8 cellular contexts compared by ENCODE assay signal in the genomic region with DNA sequence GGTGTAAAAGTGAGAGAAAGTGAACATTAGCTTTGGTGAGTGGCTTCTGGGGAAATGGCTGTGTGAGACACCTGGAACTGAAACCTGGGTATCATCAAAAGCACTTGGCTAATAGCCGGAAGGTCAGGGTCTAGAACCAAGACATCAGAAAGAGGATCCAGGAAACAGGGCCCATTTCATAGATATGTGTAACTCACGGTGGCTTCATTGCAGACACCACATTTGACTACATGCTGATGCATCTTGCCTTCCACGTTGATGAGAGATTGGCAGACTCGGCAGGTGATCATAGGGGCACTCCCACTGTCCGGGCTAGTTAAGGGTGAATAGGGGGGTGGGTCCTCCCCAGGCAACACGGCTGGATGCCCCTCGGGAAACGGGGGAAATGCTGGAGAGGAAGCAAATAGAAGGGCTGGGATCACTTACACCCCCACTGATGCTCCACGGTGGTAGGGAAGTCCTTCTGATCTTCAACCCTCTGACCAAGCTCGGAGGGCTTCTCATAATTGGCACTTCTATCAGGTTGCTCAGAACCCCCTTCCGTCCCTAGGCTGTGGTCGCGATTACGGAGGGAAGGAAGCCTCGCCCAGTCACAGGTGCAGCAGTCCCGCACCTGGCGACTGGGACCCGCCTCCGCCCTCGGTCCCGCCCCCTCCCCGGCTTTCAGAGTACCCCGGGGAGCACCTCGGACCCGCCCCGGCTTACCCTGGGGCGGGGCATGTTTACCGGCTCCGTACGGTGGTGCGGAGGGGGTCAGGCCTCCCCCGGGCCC. TPM values are rescaled to one million over a fixed set of nuclear protein-coding genes. Genes with fewer than 3 reads are reported as not detected.
DNase-seq lines count a peak whose midpoint lies in the region; ATAC-seq and TF ChIP-seq lines count a peak whose summit lies in the region.

No MANE protein-coding gene starts in this region.

- H3K4me3 Mint-ChIP-seq in CD4-positive, alpha-beta T cell = peak overlapping the region; percentile 95

- intact Hi-C loops in CD4-positive, alpha-beta T cell (cut with DNase I, micrococcal nuclease) = loop anchor here in 1 of 2 experiments (1.0 to 10.0 kb wide), 4 partner anchors 17 to 624 kb away; partner anchors contain the start of genes PARP2 and RNASE4

- H3K4me1 ChIP-seq in fibroblast of lung (ENCODE audit: control insufficient read depth, extremely low read depth, insufficient read depth, low read length) = peaks cover 7% of the 10 kb centered on the region
- peaks cover 26% of the 10 kb centered on the region for H3K4me1 ChIP-seq in osteoblast (ENCODE audit: insufficient read depth, low read length)

- H2AFZ ChIP-seq in fibroblast of lung (ENCODE audit: low read length) (no peak overlapping the region), osteoblast (ENCODE audit: low read length) (peak overlapping the region; percentile 31)

- CTCF ChIA-PET in CD4-positive, alpha-beta T cell (lab: Charles Lee) = no interaction called here

- POLR2A ChIA-PET in CD4-positive, alpha-beta T cell (lab: Charles Lee) = interaction anchor here (0.8 to 2.7 kb wide), 18 partner anchors 11 to 409 kb away, joined by 3 to 43 read pairs (median 8); partner anchors contain the start of genes PARP2, PNP, RNASE4 and TEP1

- ATAC-seq in CD4-positive, alpha-beta T cell (ENCODE audit: poor library complexity) = peak; percentile 30
- ATAC-seq in GM21737 (IDR thresholded peaks at IDR 0.05; ENCODE audit: unreplicated experiment) (peak; percentile 13), HG03571 (IDR thresholded peaks at IDR 0.05; ENCODE audit: unreplicated experiment) (no peak)

- H3K9me3 Mint-ChIP-seq in CD4-positive, alpha-beta T cell = no peaks in the 10 kb centered on the region

- no peaks in the 10 kb centered on the region for H4K20me1 ChIP-seq in fibroblast of lung (ENCODE audit: control insufficient read depth, extremely low read depth, insufficient read depth, low read length)
- H4K20me1 ChIP-seq in osteoblast (ENCODE audit: insufficient read depth, low read length) = peaks cover 9% of the 10 kb centered on the region

- H3K9ac ChIP-seq in fibroblast of lung (ENCODE audit: insufficient read depth, low read length) = peak overlapping the region; percentile 91

- H3K4me1 Mint-ChIP-seq in CD4-positive, alpha-beta T cell (ENCODE audit: low read depth) = peaks cover 26% of the 10 kb centered on the region

- H3K27me3 ChIP-seq in CD4-positive, alpha-beta T cell (ENCODE audit: control insufficient read depth, insufficient read depth, low read length) = no peaks in the 10 kb centered on the region
- H3K27me3 ChIP-seq in fibroblast of lung (ENCODE audit: control insufficient read depth, insufficient read depth, low read length) = no peaks in the 10 kb centered on the region
- H3K27me3 ChIP-seq in osteoblast (ENCODE audit: insufficient read depth, low read length) = peaks cover under 1% of the 10 kb centered on the region

- H3K36me3 Mint-ChIP-seq in CD4-positive, alpha-beta T cell (ENCODE audit: low read depth) = peaks cover 31% of the 10 kb centered on the region

- no peak for TF ChIP-seq CTCF in CD4-positive, alpha-beta T cell (IDR thresholded peaks at IDR 0.05)
- no peak for TF ChIP-seq CTCF in fibroblast of lung (conservative IDR thresholded peaks at IDR 0.05 in 1 of 2, IDR thresholded peaks at IDR 0.05 in 1 of 2; ENCODE audit: low read depth in 1 of 2, low read length in 2 of 2)
- no peak for TF ChIP-seq CTCF in osteoblast (IDR thresholded peaks at IDR 0.05; ENCODE audit: extremely low read depth, low read depth, low read length)

- H3K4me3 ChIP-seq in fibroblast of lung (replicated peaks in 1 of 4; ENCODE audit: control extremely low read depth in 1 of 4, insufficient read depth in 1 of 4, low read depth in 3 of 4, low read length in 4 of 4) (peak overlapping the region; percentile 72 to 97 (median 84)), osteoblast (ENCODE audit: insufficient read depth, low read length) (peak overlapping the region; percentile 88)

- peak; percentile 42 to 80 (median 56) for DNase-seq in CD4-positive, alpha-beta T cell
- DNase-seq in NCI-H2081 treated with DMSO at 0.1 percent for 48 hours (lab: John Stamatoyannopoulos, UW) = peak; percentile 1
- peak; percentile 21 for DNase-seq in activated T-cell treated with anti-CD3 and anti-CD28 coated beads for 48 hours (ENCODE audit: low read depth)
- no peak for DNase-seq in fibroblast of lung (ENCODE audit: low read depth in 2 of 2)
- DNase-seq in osteoblast (ENCODE audit: insufficient read length, low spot score, missing footprints) = peak; percentile 80
- DNase-seq in T1000 (lab: John Stamatoyannopoulos, UW) = no peak

- H3K27ac Mint-ChIP-seq in CD4-positive, alpha-beta T cell = peak overlapping the region; percentile 87

- peak overlapping the region; percentile 97 for H3K27ac ChIP-seq in CD4-positive, alpha-beta T cell (ENCODE audit: low read depth, low read length)
- H3K27ac ChIP-seq in fibroblast of lung (ENCODE audit: insufficient read depth, low read length) = peak overlapping the region; percentile 82
- peak overlapping the region; percentile 82 for H3K27ac ChIP-seq in osteoblast (ENCODE audit: low read depth, low read length)

- H3K79me2 ChIP-seq in fibroblast of lung (ENCODE audit: control insufficient read depth, insufficient read depth, low read length) (peaks cover 40% of the 10 kb centered on the region), osteoblast (ENCODE audit: insufficient read depth, low read length) (peaks cover 52% of the 10 kb centered on the region)

- H3K9me3 ChIP-seq in CD4-positive, alpha-beta T cell (ENCODE audit: control insufficient read depth, low read length) = no peaks in the 10 kb centered on the region
- H3K9me3 ChIP-seq in fibroblast of lung (ENCODE audit: control insufficient read depth, insufficient read depth, low read depth, low read length) = no peaks in the 10 kb centered on the region
- no peaks in the 10 kb centered on the region for H3K9me3 ChIP-seq in osteoblast (ENCODE audit: low read depth, low read length)

- H3K27me3 Mint-ChIP-seq in CD4-positive, alpha-beta T cell = no peaks in the 10 kb centered on the region

- H3K36me3 ChIP-seq in fibroblast of lung (ENCODE audit: control insufficient read depth, insufficient read depth, low read length) (peaks cover 17% of the 10 kb centered on the region), osteoblast (ENCODE audit: insufficient read depth, low read length) (peaks cover 37% of the 10 kb centered on the region)

- peak overlapping the region; percentile 96 for H3K4me2 ChIP-seq in fibroblast of lung (ENCODE audit: extremely low read depth, insufficient read depth, low read length)
- peak overlapping the region; percentile 98 for H3K4me2 ChIP-seq in osteoblast (ENCODE audit: insufficient read depth, low read length)

RNA-seq across cellular contexts. Expression of gene PIP4P1, which starts 0.6 kb away (rescaled TPM):
- 100 to 1,000 TPM in 1 of 2 experiments, 10 to 100 TPM in 1; 83.9 to 107 TPM for total RNA-seq in CD4-positive, alpha-beta T cell
- total RNA-seq in fibroblast of lung (24.7 and 30.9 TPM in 2 replicates), osteoblast (41.0 and 46.3 TPM in 2 replicates)
- polyA plus RNA-seq in fibroblast of lung = 34.9 and 39.5 TPM in 2 replicates
- polyA plus RNA-seq in fibroblast of lung (2012) = 26.1 and 30.6 TPM in 2 replicates
- 87.9 and 134 TPM in 2 replicates for polyA minus RNA-seq in fibroblast of lung (ENCODE audit: low replicate concordance)

RNA-seq across cellular contexts. Expression of gene APEX1, which starts 5.6 kb away (rescaled TPM):
- 100 to 1,000 TPM; 125 to 127 TPM for total RNA-seq in CD4-positive, alpha-beta T cell
- total RNA-seq in fibroblast of lung = 66.6 and 86.5 TPM in 2 replicates
- 187 and 278 TPM in 2 replicates for polyA plus RNA-seq in fibroblast of lung
- polyA plus RNA-seq in fibroblast of lung (2012) = 144 and 207 TPM in 2 replicates
- polyA minus RNA-seq in fibroblast of lung (ENCODE audit: low replicate concordance) = 298 and 504 TPM in 2 replicates
- total RNA-seq in osteoblast = 66.0 and 74.9 TPM in 2 replicates

RNA-seq across cellular contexts. Expression of gene OSGEP, which starts 6.0 kb away (rescaled TPM):
- 10 to 100 TPM; 49.2 to 52.9 TPM for total RNA-seq in CD4-positive, alpha-beta T cell
- total RNA-seq in fibroblast of lung (29.5 and 34.0 TPM in 2 replicates), osteoblast (36.8 and 47.8 TPM in 2 replicates)
- polyA plus RNA-seq in fibroblast of lung = 18.1 and 26.2 TPM in 2 replicates
- polyA plus RNA-seq in fibroblast of lung (2012) = 13.1 and 20.6 TPM in 2 replicates
- polyA minus RNA-seq in fibroblast of lung (ENCODE audit: low replicate concordance) = 18.8 and 66.0 TPM in 2 replicates

RNA-seq across cellular contexts. Expression of gene PNP, which starts 8.6 kb away (rescaled TPM):
- total RNA-seq in CD4-positive, alpha-beta T cell = 10 to 100 TPM; 73.6 to 77.2 TPM
- total RNA-seq in fibroblast of lung = 4.4 and 6.9 TPM in 2 replicates
- polyA plus RNA-seq in fibroblast of lung = 25.7 and 54.5 TPM in 2 replicates
- polyA plus RNA-seq in fibroblast of lung (2012) = 15.4 and 34.3 TPM in 2 replicates
- 8.8 and 24.2 TPM in 2 replicates for polyA minus RNA-seq in fibroblast of lung (ENCODE audit: low replicate concordance)
- total RNA-seq in osteoblast = 27.7 and 29.7 TPM in 2 replicates

RNA-seq across cellular contexts. Expression of gene KLHL33, which starts 24.7 kb away (rescaled TPM):
- under 1 TPM; 0.19 to 0.31 TPM for total RNA-seq in CD4-positive, alpha-beta T cell
- total RNA-seq in fibroblast of lung (0.26 and 1.5 TPM in 2 replicates), osteoblast (0.36 and 0.59 TPM in 2 replicates)
- 0.09 and 0.17 TPM in 2 replicates for polyA plus RNA-seq in fibroblast of lung
- polyA plus RNA-seq in fibroblast of lung (2012) = 0.13 and 0.17 TPM in 2 replicates
- not detected in 2 replicates for polyA minus RNA-seq in fibroblast of lung (ENCODE audit: low replicate concordance)

Comparison
In these comparisons a context has a peak if more than half of its experiments do, and no peak if none do; other contexts are left out.
1. DNase-seq: peak in CD4-positive, alpha-beta T cell (10 of 10), NCI-H2081 treated with DMSO at 0.1 percent for 48 hours (single experiment), activated T-cell treated with anti-CD3 and anti-CD28 coated beads for 48 hours (single experiment) and osteoblast (single experiment); none in fibroblast of lung (0 of 2) and T1000 (single experiment).
2. Peak in every context shown above with its lines, with median percentiles within 50 percentile points of each other: H3K27ac ChIP-seq.